In genomic region chr21:46227811-46228344, GRCh38 we compare ENCODE assay signal across 8 cellular contexts. TPM values are rescaled to one million over a fixed set of nuclear protein-coding genes. Genes with fewer than 3 reads are reported as not detected.
DNase-seq lines count a peak whose midpoint lies in the region; ATAC-seq and TF ChIP-seq lines count a peak whose summit lies in the region.

No MANE protein-coding gene starts in this region.

- no peaks in the 10 kb centered on the region for H3K9me3 ChIP-seq in heart right ventricle

- ATAC-seq in heart right ventricle (peak in 1 of 8 donors; percentile 11), HG02840 (IDR thresholded peaks at IDR 0.05; ENCODE audit: low FRiP score, unreplicated experiment) (no peak)

- intact Hi-C loops in heart right ventricle (cut with DNase I) = loop anchor here in 5 of 10 donors (2.0 to 10.0 kb wide), 7 partner anchors 39 to 257 kb away; partner anchors contain the start of genes MCM3AP (in 1 of the 5) and YBEY (in 1 of the 5)
- intact Hi-C loops in cardiac septum (cut with DNase I) = loop anchor here (2.0 to 10.0 kb wide), 4 partner anchors 39 to 256 kb away; partner anchors contain the start of genes MCM3AP and YBEY
- intact Hi-C loops in lower leg skin (cut with DNase I; ENCODE audit: low total_unique reads) = no loop called here

- H3K4me3 Mint-ChIP-seq in brain (peak overlapping the region; percentile 87 to 94 (median 88)), type B pancreatic cell (peak overlapping the region; percentile 85)

- peak overlapping the region; percentile 67 to 91 (median 87) for H3K27ac ChIP-seq in heart right ventricle

- H3K27me3 ChIP-seq in heart right ventricle = no peaks in the 10 kb centered on the region

- H3K4me1 Mint-ChIP-seq in brain (peaks cover 68% of the 10 kb centered on the region), type B pancreatic cell (ENCODE audit: unreplicated experiment) (peaks cover 31% of the 10 kb centered on the region)

- no peak for TF ChIP-seq CTCF in heart right ventricle (IDR thresholded peaks at IDR 0.05)
- no peak for TF ChIP-seq CTCF in brain (conservative IDR thresholded peaks at IDR 0.05)
- no peak for TF ChIP-seq CTCF in lower leg skin (IDR thresholded peaks at IDR 0.05)
- no peak for TF ChIP-seq CTCF in type B pancreatic cell (conservative IDR thresholded peaks at IDR 0.05)

- H3K27me3 Mint-ChIP-seq in brain = peaks cover 8% of the 10 kb centered on the region
- H3K27me3 Mint-ChIP-seq in type B pancreatic cell = no peaks in the 10 kb centered on the region

- H3K4me3 ChIP-seq in heart right ventricle = peak overlapping the region; percentile 67 to 100 (median 95)
- H3K4me3 ChIP-seq in lower leg skin (ENCODE audit: low read depth, poor library complexity, severe bottlenecking) = peak overlapping the region; percentile 78

- peaks cover 6 to 51% (median 33%) of the 10 kb centered on the region in 9 donors for H3K4me1 ChIP-seq in heart right ventricle

- H3K27ac Mint-ChIP-seq in brain (peak overlapping the region; percentile 71 to 94 (median 75)), type B pancreatic cell (peak overlapping the region; percentile 79)

- DNase-seq in heart right ventricle (no peak), cardiac septum (ENCODE audit: low spot score) (no peak), lower leg skin (ENCODE audit: low spot score in 2 of 2) (peak in 1 of 2 donors; percentile 88), type B pancreatic cell (ENCODE audit: extremely low spot score, unreplicated experiment) (peak; percentile 68), KBM-7 (no peak), amygdala (lab: John Stamatoyannopoulos, UW) (no peak)

- H3K9me3 Mint-ChIP-seq in brain (peaks cover 0 to 24% (median 11%) of the 10 kb centered on the region in 5 experiments), type B pancreatic cell (peaks cover 6% of the 10 kb centered on the region)

- 4% methylated on average over 20 of the region's 20 CpGs for WGBS in heart right ventricle, 2 donors
- 1 to 2% methylated on average over 20 of the region's 20 CpGs for WGBS in lower leg skin, 2 donors

- peaks cover 0 to 21% (median 0%) of the 10 kb centered on the region in 9 donors for H3K36me3 ChIP-seq in heart right ventricle

- in situ Hi-C loops in KBM-7 (cut with MboI; ENCODE audit: low pct_unique_long_range_greater_than_20kb, low sequenced_read_pairs) = no loop called here

- H3K36me3 Mint-ChIP-seq in brain (peaks cover 48% of the 10 kb centered on the region), type B pancreatic cell (peaks cover 38% of the 10 kb centered on the region)

- TF ChIP-seq POLR2A in lower leg skin (IDR thresholded peaks at IDR 0.05) = no peak

RNA-seq across cellular contexts. Expression of gene LSS, which starts 0.7 kb away (rescaled TPM):
- 10 to 100 TPM; 30.5 to 74.7 (median 40.7) TPM for total RNA-seq in heart right ventricle
- polyA plus RNA-seq in heart right ventricle = 10 to 100 TPM; 22.5 to 44.0 TPM
- total RNA-seq in cardiac septum = 34.9 TPM
- 47.6 TPM for polyA plus RNA-seq in brain (ENCODE audit: insufficient read depth, low read depth, low replicate concordance)
- total RNA-seq in lower leg skin = 100 to 1,000 TPM in 1 of 4 donors, 10 to 100 TPM in 3; 60.8 to 165 (median 81.7) TPM
- total RNA-seq in type B pancreatic cell (ENCODE audit: low replicate concordance) = 60.7 and 70.2 TPM in 2 replicates

RNA-seq across cellular contexts. Expression of gene SPATC1L, which starts 43.6 kb away (rescaled TPM):
- total RNA-seq in heart right ventricle = 1 to 10 TPM; 4.7 to 9.8 (median 8.2) TPM
- polyA plus RNA-seq in heart right ventricle = 10 to 100 TPM; 12.7 to 14.6 TPM
- total RNA-seq in cardiac septum = 7.3 TPM
- 44.7 TPM for polyA plus RNA-seq in brain (ENCODE audit: insufficient read depth, low read depth, low replicate concordance)
- 1 to 10 TPM; 2.1 to 7.5 (median 4.0) TPM for total RNA-seq in lower leg skin
- 18.5 and 24.7 TPM in 2 replicates for total RNA-seq in type B pancreatic cell (ENCODE audit: low replicate concordance)

RNA-seq across cellular contexts. Expression of gene MCM3AP, which starts 57.5 kb away (rescaled TPM):
- total RNA-seq in heart right ventricle (10 to 100 TPM; 45.6 to 68.4 (median 53.9) TPM), cardiac septum (69.9 TPM), lower leg skin (10 to 100 TPM; 45.5 to 71.4 (median 57.7) TPM), type B pancreatic cell (ENCODE audit: low replicate concordance) (89.9 and 120 TPM in 2 replicates)
- polyA plus RNA-seq in heart right ventricle (10 to 100 TPM; 31.0 to 37.1 TPM), brain (ENCODE audit: insufficient read depth, low read depth, low replicate concordance) (48.0 TPM)

RNA-seq across cellular contexts. Expression of gene YBEY, which starts 58.3 kb away (rescaled TPM):
- total RNA-seq in heart right ventricle (10 to 100 TPM; 11.9 to 25.7 (median 16.7) TPM), cardiac septum (14.1 TPM), lower leg skin (10 to 100 TPM in 3 of 4 donors, 1 to 10 TPM in 1; 7.4 to 21.7 (median 17.0) TPM), type B pancreatic cell (ENCODE audit: low replicate concordance) (17.9 and 20.0 TPM in 2 replicates)
- polyA plus RNA-seq in heart right ventricle (10 to 100 TPM; 15.8 to 18.1 TPM), brain (ENCODE audit: insufficient read depth, low read depth, low replicate concordance) (29.1 TPM)
